Comparison of ENCODE assay signal across 2 cellular contexts in genomic region chr6:159540883-159541282, GRCh38.
TF ChIP-seq lines count a peak whose summit lies in the region.

No MANE protein-coding gene starts in this region.

TF ChIP-seq in GM23338, 12 proteins besides CTCF, POLR2A, EP300 and RAD21:
- no peak for TF ChIP-seq POLR2AphosphoS5 (IDR thresholded peaks at IDR 0.05; ENCODE audit: low read depth)

TF ChIP-seq in IMR-90, 13 proteins besides CTCF, POLR2A, EP300 and RAD21:
- TF ChIP-seq NFE2L2 (IDR thresholded peaks at IDR 0.05; ENCODE audit: low read depth, low read length) (no peak), CEBPB (IDR thresholded peaks at IDR 0.05; ENCODE audit: low read depth, low read length) (no peak), RCOR1 (IDR thresholded peaks at IDR 0.05; ENCODE audit: insufficient replicate concordance, low read length) (no peak), BHLHE40 (IDR thresholded peaks at IDR 0.05; ENCODE audit: low read depth, low read length) (no peak), USF2 (IDR thresholded peaks at IDR 0.05; ENCODE audit: low read depth, low read length) (no peak), MXI1 (IDR thresholded peaks at IDR 0.05; ENCODE audit: borderline replicate concordance, low read depth, low read length) (no peak), ELK1 (IDR thresholded peaks at IDR 0.05; ENCODE audit: borderline replicate concordance, low read depth, low read length) (no peak), MAZ (IDR thresholded peaks at IDR 0.05; ENCODE audit: borderline replicate concordance, low read depth, low read length) (no peak), FOS (IDR thresholded peaks at IDR 0.05; ENCODE audit: low read depth, low read length) (no peak), RFX5 (IDR thresholded peaks at IDR 0.05; ENCODE audit: low read depth, low read length) (no peak), SMC3 (IDR thresholded peaks at IDR 0.05; ENCODE audit: low read depth, low read length) (no peak), CHD1 (IDR thresholded peaks at IDR 0.05; ENCODE audit: low read depth, low read length) (no peak), MAFK (IDR thresholded peaks at IDR 0.05; ENCODE audit: low read depth, low read length) (no peak)
